In the genomic region with DNA sequence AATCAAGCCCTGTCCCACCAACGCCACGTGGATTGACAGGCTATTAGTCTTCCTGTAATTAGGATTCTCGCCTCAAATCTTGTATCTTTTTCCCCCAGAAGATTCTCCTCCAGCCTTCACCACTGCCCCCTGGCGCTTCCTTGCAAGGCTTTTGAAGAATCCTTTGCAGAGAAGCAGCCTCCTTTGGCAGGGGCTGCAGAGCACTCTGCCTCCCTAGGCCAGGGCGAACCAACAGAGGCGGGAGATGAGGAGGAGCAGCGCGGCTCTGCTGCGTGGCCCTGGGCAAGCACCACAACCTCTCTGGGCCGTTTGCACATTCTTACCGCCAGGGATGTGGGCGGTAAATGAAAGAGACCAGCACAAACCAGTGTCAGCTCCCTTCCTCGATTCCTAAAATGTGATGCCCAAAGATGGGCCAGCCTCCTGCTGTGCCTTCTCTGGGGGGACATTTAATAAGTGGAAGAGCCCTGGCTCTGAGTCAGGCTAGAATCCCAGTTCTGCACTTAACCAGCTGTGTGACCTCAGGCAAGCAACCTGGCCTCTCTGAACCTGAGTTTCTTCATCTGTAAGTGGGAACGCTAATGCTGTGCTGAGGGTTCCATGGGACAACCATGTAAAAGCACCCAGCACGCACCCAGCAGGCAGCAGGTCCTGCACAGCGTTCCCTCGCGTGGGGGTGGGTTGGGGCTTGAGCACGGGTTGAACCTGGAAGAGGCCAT, we compare ENCODE assay signal across 2 cellular contexts.
TF ChIP-seq lines count a peak whose summit lies in the region.

No MANE protein-coding gene starts in this region.

TF ChIP-seq in GM23338, 12 proteins besides CTCF, POLR2A, EP300 and RAD21 (continued from another document):
- TF ChIP-seq, protein P1, sequence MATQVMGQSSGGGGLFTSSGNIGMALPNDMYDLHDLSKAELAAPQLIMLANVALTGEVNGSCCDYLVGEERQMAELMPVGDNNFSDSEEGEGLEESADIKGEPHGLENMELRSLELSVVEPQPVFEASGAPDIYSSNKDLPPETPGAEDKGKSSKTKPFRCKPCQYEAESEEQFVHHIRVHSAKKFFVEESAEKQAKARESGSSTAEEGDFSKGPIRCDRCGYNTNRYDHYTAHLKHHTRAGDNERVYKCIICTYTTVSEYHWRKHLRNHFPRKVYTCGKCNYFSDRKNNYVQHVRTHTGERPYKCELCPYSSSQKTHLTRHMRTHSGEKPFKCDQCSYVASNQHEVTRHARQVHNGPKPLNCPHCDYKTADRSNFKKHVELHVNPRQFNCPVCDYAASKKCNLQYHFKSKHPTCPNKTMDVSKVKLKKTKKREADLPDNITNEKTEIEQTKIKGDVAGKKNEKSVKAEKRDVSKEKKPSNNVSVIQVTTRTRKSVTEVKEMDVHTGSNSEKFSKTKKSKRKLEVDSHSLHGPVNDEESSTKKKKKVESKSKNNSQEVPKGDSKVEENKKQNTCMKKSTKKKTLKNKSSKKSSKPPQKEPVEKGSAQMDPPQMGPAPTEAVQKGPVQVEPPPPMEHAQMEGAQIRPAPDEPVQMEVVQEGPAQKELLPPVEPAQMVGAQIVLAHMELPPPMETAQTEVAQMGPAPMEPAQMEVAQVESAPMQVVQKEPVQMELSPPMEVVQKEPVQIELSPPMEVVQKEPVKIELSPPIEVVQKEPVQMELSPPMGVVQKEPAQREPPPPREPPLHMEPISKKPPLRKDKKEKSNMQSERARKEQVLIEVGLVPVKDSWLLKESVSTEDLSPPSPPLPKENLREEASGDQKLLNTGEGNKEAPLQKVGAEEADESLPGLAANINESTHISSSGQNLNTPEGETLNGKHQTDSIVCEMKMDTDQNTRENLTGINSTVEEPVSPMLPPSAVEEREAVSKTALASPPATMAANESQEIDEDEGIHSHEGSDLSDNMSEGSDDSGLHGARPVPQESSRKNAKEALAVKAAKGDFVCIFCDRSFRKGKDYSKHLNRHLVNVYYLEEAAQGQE (IDR thresholded peaks at IDR 0.05; ENCODE audit: unreplicated experiment): no peak
- TF ChIP-seq, protein P2, sequence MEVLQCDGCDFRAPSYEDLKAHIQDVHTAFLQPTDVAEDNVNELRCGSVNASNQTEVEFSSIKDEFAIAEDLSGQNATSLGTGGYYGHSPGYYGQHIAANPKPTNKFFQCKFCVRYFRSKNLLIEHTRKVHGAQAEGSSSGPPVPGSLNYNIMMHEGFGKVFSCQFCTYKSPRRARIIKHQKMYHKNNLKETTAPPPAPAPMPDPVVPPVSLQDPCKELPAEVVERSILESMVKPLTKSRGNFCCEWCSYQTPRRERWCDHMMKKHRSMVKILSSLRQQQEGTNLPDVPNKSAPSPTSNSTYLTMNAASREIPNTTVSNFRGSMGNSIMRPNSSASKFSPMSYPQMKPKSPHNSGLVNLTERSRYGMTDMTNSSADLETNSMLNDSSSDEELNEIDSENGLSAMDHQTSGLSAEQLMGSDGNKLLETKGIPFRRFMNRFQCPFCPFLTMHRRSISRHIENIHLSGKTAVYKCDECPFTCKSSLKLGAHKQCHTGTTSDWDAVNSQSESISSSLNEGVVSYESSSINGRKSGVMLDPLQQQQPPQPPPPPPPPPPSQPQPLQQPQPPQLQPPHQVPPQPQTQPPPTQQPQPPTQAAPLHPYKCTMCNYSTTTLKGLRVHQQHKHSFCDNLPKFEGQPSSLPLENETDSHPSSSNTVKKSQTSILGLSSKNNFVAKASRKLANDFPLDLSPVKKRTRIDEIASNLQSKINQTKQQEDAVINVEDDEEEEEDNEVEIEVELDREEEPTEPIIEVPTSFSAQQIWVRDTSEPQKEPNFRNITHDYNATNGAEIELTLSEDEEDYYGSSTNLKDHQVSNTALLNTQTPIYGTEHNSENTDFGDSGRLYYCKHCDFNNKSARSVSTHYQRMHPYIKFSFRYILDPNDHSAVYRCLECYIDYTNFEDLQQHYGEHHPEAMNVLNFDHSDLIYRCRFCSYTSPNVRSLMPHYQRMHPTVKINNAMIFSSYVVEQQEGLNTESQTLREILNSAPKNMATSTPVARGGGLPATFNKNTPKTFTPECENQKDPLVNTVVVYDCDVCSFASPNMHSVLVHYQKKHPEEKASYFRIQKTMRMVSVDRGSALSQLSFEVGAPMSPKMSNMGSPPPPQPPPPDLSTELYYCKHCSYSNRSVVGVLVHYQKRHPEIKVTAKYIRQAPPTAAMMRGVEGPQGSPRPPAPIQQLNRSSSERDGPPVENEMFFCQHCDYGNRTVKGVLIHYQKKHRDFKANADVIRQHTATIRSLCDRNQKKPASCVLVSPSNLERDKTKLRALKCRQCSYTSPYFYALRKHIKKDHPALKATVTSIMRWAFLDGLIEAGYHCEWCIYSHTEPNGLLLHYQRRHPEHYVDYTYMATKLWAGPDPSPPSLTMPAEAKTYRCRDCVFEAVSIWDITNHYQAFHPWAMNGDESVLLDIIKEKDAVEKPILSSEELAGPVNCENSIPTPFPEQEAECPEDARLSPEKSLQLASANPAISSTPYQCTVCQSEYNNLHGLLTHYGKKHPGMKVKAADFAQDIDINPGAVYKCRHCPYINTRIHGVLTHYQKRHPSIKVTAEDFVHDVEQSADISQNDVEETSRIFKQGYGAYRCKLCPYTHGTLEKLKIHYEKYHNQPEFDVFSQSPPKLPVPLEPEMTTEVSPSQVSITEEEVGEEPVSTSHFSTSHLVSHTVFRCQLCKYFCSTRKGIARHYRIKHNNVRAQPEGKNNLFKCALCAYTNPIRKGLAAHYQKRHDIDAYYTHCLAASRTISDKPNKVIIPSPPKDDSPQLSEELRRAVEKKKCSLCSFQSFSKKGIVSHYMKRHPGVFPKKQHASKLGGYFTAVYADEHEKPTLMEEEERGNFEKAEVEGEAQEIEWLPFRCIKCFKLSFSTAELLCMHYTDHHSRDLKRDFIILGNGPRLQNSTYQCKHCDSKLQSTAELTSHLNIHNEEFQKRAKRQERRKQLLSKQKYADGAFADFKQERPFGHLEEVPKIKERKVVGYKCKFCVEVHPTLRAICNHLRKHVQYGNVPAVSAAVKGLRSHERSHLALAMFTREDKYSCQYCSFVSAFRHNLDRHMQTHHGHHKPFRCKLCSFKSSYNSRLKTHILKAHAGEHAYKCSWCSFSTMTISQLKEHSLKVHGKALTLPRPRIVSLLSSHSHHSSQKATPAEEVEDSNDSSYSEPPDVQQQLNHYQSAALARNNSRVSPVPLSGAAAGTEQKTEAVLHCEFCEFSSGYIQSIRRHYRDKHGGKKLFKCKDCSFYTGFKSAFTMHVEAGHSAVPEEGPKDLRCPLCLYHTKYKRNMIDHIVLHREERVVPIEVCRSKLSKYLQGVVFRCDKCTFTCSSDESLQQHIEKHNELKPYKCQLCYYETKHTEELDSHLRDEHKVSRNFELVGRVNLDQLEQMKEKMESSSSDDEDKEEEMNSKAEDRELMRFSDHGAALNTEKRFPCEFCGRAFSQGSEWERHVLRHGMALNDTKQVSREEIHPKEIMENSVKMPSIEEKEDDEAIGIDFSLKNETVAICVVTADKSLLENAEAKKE (CRISPR knock-in tag; IDR thresholded peaks at IDR 0.05): no peak
- no peak for TF ChIP-seq EZH2phosphoT487 (IDR thresholded peaks at IDR 0.05; ENCODE audit: unreplicated experiment)

TF ChIP-seq in SK-N-SH, 30 proteins besides CTCF, POLR2A, EP300 and RAD21 (continued from another document):
- TF ChIP-seq, protein P3, sequence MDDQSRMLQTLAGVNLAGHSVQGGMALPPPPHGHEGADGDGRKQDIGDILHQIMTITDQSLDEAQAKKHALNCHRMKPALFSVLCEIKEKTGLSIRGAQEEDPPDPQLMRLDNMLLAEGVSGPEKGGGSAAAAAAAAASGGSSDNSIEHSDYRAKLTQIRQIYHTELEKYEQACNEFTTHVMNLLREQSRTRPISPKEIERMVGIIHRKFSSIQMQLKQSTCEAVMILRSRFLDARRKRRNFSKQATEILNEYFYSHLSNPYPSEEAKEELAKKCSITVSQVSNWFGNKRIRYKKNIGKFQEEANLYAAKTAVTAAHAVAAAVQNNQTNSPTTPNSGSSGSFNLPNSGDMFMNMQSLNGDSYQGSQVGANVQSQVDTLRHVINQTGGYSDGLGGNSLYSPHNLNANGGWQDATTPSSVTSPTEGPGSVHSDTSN (IDR thresholded peaks at IDR 0.05): no peak
- TF ChIP-seq RFX5 (IDR thresholded peaks at IDR 0.05; ENCODE audit: low read length) (no peak), GABPA (IDR thresholded peaks at IDR 0.05; ENCODE audit: low read depth) (no peak), NRF1 (IDR thresholded peaks at IDR 0.05; ENCODE audit: low read depth, low read length) (no peak), RCOR1 (IDR thresholded peaks at IDR 0.05; ENCODE audit: low read length) (no peak), MXI1 (IDR thresholded peaks at IDR 0.05; ENCODE audit: low read depth, low read length) (no peak), TEAD4 (IDR thresholded peaks at IDR 0.05; ENCODE audit: borderline replicate concordance, insufficient read depth) (no peak), TCF12 (IDR thresholded peaks at IDR 0.05) (no peak)
- TF ChIP-seq, protein P4, sequence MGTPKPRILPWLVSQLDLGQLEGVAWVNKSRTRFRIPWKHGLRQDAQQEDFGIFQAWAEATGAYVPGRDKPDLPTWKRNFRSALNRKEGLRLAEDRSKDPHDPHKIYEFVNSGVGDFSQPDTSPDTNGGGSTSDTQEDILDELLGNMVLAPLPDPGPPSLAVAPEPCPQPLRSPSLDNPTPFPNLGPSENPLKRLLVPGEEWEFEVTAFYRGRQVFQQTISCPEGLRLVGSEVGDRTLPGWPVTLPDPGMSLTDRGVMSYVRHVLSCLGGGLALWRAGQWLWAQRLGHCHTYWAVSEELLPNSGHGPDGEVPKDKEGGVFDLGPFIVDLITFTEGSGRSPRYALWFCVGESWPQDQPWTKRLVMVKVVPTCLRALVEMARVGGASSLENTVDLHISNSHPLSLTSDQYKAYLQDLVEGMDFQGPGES (IDR thresholded peaks at IDR 0.05; ENCODE audit: low read depth, low read length): no peak
TF ChIP-seq in SK-N-SH: peak in this region for 0.
